In the genomic region with DNA sequence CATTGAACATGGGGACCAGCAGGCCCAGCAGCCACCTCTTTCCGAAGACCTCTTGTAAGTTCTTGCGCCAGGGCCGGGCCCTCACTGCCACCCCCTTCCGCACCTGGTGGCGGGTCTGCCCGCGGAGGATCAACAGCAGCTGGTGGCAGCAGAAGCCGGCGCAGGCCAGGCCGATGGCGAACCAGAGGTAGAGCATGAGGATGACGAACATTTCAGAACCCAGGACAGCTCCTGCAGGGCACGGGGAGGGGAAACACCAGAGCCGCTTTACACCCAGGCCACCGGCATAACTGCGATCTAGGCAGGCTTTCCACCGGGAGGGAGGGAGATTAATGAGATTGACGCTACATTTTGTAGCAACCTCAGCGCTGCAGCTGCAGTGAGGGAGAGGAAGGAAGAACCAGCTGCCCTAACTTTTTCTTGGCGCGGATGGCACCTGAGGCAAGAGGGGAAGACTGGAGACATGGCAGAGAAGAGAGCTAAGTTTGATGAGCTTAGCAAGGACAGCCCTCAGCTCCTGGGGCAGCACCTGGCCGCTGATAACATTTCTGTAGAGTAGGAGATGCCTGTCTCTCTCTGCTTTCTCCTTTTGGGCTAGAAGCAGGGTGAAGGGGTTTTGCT, we compare ENCODE assay signal across 8 cellular contexts. TPM values are rescaled to one million over a fixed set of nuclear protein-coding genes. Genes with fewer than 3 reads are reported as not detected.
DNase-seq lines count a peak whose midpoint lies in the region; ATAC-seq and TF ChIP-seq lines count a peak whose summit lies in the region.
"Had no signal": no experiment of that assay in that cellular context is flagged by ENCODE, and none has a peak within 500 bp of the region (broad histone marks: within the 10 kb centered on the region; RNA-seq: fewer than 3 reads in every experiment).

No MANE protein-coding gene starts in this region.

- H3K27me3 ChIP-seq in left ventricle myocardium inferior (ENCODE audit: low read depth), result peaks cover 75% of the 10 kb centered on the region

- H3K4me3 Mint-ChIP-seq in activated T-helper 17 cell treated with anti-CD3 and anti-CD28 coated beads, Interleukin-2, amount 50 U/mL, for 72 hours, result no peak overlapping the region

- H3K27ac Mint-ChIP-seq in activated T-helper 17 cell treated with anti-CD3 and anti-CD28 coated beads, Interleukin-2, amount 50 U/mL, for 72 hours, result no peak overlapping the region

- peaks cover 5% of the 10 kb centered on the region for H3K4me1 Mint-ChIP-seq in activated T-helper 17 cell treated with anti-CD3 and anti-CD28 coated beads, Interleukin-2, amount 50 U/mL, for 72 hours

- no peak overlapping the region for H3K4me3 ChIP-seq in left ventricle myocardium inferior

- peaks cover 65% of the 10 kb centered on the region for H3K27me3 Mint-ChIP-seq in activated T-helper 17 cell treated with anti-CD3 and anti-CD28 coated beads, Interleukin-2, amount 50 U/mL, for 72 hours

- H3K9me3 ChIP-seq in left ventricle myocardium inferior (replicated peaks), result no peaks in the 10 kb centered on the region

- H3K27ac ChIP-seq in left ventricle myocardium inferior (replicated peaks), result no peak overlapping the region

- no peaks in the 10 kb centered on the region for H3K36me3 ChIP-seq in left ventricle myocardium inferior

- no peaks in the 10 kb centered on the region for H3K9me3 Mint-ChIP-seq in activated T-helper 17 cell treated with anti-CD3 and anti-CD28 coated beads, Interleukin-2, amount 50 U/mL, for 72 hours

- H3K4me1 ChIP-seq in left ventricle myocardium inferior, result peaks cover 4% of the 10 kb centered on the region

- ATAC-seq in GM21529 (IDR thresholded peaks at IDR 0.05; ENCODE audit: unreplicated experiment), result peak; percentile 68
- ATAC-seq in activated T-helper 17 cell treated with anti-CD3 and anti-CD28 coated beads, Interleukin-2, amount 50 U/mL, for 72 hours (replicated peaks), result peak; percentile 72

- intact Hi-C loops in left ventricle myocardium inferior (cut with micrococcal nuclease), result no loop called here

- no peaks in the 10 kb centered on the region for H3K36me3 Mint-ChIP-seq in activated T-helper 17 cell treated with anti-CD3 and anti-CD28 coated beads, Interleukin-2, amount 50 U/mL, for 72 hours (ENCODE audit: low read depth)

- no peak for TF ChIP-seq CTCF in left ventricle myocardium inferior (IDR thresholded peaks at IDR 0.05; ENCODE audit: borderline replicate concordance)

- peak; percentile 50 for DNase-seq in MV-4-11 (lab: John Stamatoyannopoulos, UW)
- DNase-seq in left ventricle myocardium inferior, result peak; percentile 40
- DNase-seq in stimulated activated CD4-positive, alpha-beta T cell treated with anti-CD3 and anti-CD28 coated beads, Interleukin-15, amount 100 ng/mL, for 48 hours (ENCODE audit: low read depth in 2 of 2), result peak; percentile 35 to 61
- DNase-seq in NCI-H2081 treated with DMSO at 0.1 percent for 48 hours (lab: John Stamatoyannopoulos, UW), result no peak
- no peak for DNase-seq in SHP77 (lab: John Stamatoyannopoulos, UW)

RNA-seq across cellular contexts. Expression of gene ZDHHC22, which starts 7.8 kb away (rescaled TPM):
- total RNA-seq in activated T-helper 17 cell treated with anti-CD3 and anti-CD28 coated beads, Interleukin-2, amount 50 U/mL, for 72 hours, result not detected
- not detected for total RNA-seq in left ventricle myocardium inferior
- total RNA-seq: T-helper 1 cell treated with Interleukin-12 subunit alpha and Interleukin-12 subunit beta and Interleukin-4 antibody, amounts not matched to agents 30 ng/mL and 1 ng/mL, for 36 hours had no signal

RNA-seq across cellular contexts. Expression of gene CIPC, which starts 35.8 kb away (rescaled TPM):
- 10 to 100 TPM in 1 of 2 donors, 1 to 10 TPM in 1; 8.5 to 11.8 TPM for total RNA-seq in activated T-helper 17 cell treated with anti-CD3 and anti-CD28 coated beads, Interleukin-2, amount 50 U/mL, for 72 hours
- 70.3 TPM for total RNA-seq in left ventricle myocardium inferior

RNA-seq across cellular contexts. Expression of gene TMEM63C, which starts 47.8 kb away (rescaled TPM):
- total RNA-seq in activated T-helper 17 cell treated with anti-CD3 and anti-CD28 coated beads, Interleukin-2, amount 50 U/mL, for 72 hours, result under 1 TPM; 0.04 to 0.64 TPM
- total RNA-seq in left ventricle myocardium inferior, result 0.63 TPM

Comparison
In these comparisons a context has a peak if more than half of its experiments do, and no peak if none do; other contexts are left out.
1. DNase-seq: peak in MV-4-11 (single experiment), left ventricle myocardium inferior (single experiment) and stimulated activated CD4-positive, alpha-beta T cell treated with anti-CD3 and anti-CD28 coated beads, Interleukin-15, amount 100 ng/mL, for 48 hours (2 of 2); none in NCI-H2081 treated with DMSO at 0.1 percent for 48 hours (single experiment) and SHP77 (0 of 2).